8 cellular contexts compared by ENCODE assay signal in genomic region chr17:7251330-7252175, GRCh38. TPM values are rescaled to one million over a fixed set of nuclear protein-coding genes. Genes with fewer than 3 reads are reported as not detected.
A peak's percentile ranks its signal among the peaks of the same experiment; 100 is the strongest.
DNase-seq lines count a peak whose midpoint lies in the region; ATAC-seq, FAIRE-seq and TF ChIP-seq lines count a peak whose summit lies in the region.

Gene CTDNEP1 (minus strand): TSS chr17:7251734. CDS start chr17:7251296, 438 bp downstream.

- H3F3A ChIP-seq in Loucy (ENCODE audit: low read depth), result no peaks in the 10 kb centered on the region

- no peaks in the 10 kb centered on the region for H3K9me3 Mint-ChIP-seq in naive thymus-derived CD8-positive, alpha-beta T cell
- H3K9me3 Mint-ChIP-seq in stimulated activated naive B cell treated with anti-CD40 and anti-IgM and Interleukin-4, amounts not matched to agents 10 μg/mL and 1 μg/mL and 100 μg/mL, for 72 hours, result no peaks in the 10 kb centered on the region

- peaks cover 37% of the 10 kb centered on the region for H3K4me1 ChIP-seq in Loucy (ENCODE audit: insufficient read depth, low read length, poor library complexity, severe bottlenecking)

- H3K4me3 Mint-ChIP-seq in naive thymus-derived CD8-positive, alpha-beta T cell, result peak within 1 kb of the TSS; percentile 91 to 98 (median 95)
- peak within 1 kb of the TSS; percentile 92 to 98 for H3K4me3 Mint-ChIP-seq in stimulated activated naive B cell treated with anti-CD40 and anti-IgM and Interleukin-4, amounts not matched to agents 10 μg/mL and 1 μg/mL and 100 μg/mL, for 72 hours

- DNase-seq in Daoy (ENCODE audit: low read depth) (peak; percentile 99), H54 (ENCODE audit: insufficient read length, low spot score) (peak; percentile 94), fibroblast of peridontal ligament (ENCODE audit: extremely low read depth) (peak; percentile 100)
- peak; percentile 98 for DNase-seq in activated T-helper 9 cell treated with anti-CD3 and anti-CD28 coated beads, Interleukin-2, amount 50 U/mL, for 16 hours (ENCODE audit: low read depth)
- DNase-seq in naive thymus-derived CD8-positive, alpha-beta T cell, result peak in 9 of 10 donors; percentile 97 to 100 (median 99)
- DNase-seq in stimulated activated naive B cell treated with anti-CD40 and anti-IgM and Interleukin-4, amounts not matched to agents 10 μg/mL and 1 μg/mL and 100 μg/mL, for 72 hours, result peak; percentile 42

- H3K4me3 ChIP-seq in Loucy (ENCODE audit: low read length, poor library complexity, severe bottlenecking), result peak within 1 kb of the TSS; percentile 84

- H3K4me1 Mint-ChIP-seq in naive thymus-derived CD8-positive, alpha-beta T cell, result peaks cover 21 to 50% (median 49%) of the 10 kb centered on the region in 4 donors
- H3K4me1 Mint-ChIP-seq in stimulated activated naive B cell treated with anti-CD40 and anti-IgM and Interleukin-4, amounts not matched to agents 10 μg/mL and 1 μg/mL and 100 μg/mL, for 72 hours, result peaks cover 24 to 59% of the 10 kb centered on the region in 2 donors

- peak; percentile 88 to 90 for ATAC-seq in naive thymus-derived CD8-positive, alpha-beta T cell
- peak; percentile 93 to 95 for ATAC-seq in stimulated activated naive B cell treated with anti-CD40 and anti-IgM and Interleukin-4, amounts not matched to agents 10 μg/mL and 1 μg/mL and 100 μg/mL, for 72 hours (replicated peaks)

- no peak for TF ChIP-seq CTCF in Loucy (conservative IDR thresholded peaks at IDR 0.05; ENCODE audit: low read length)

- H3K27me3 Mint-ChIP-seq in naive thymus-derived CD8-positive, alpha-beta T cell, result no peaks in the 10 kb centered on the region
- no peaks in the 10 kb centered on the region for H3K27me3 Mint-ChIP-seq in stimulated activated naive B cell treated with anti-CD40 and anti-IgM and Interleukin-4, amounts not matched to agents 10 μg/mL and 1 μg/mL and 100 μg/mL, for 72 hours

- H3K9ac ChIP-seq in Loucy (ENCODE audit: low read depth, low read length, poor library complexity, severe bottlenecking), result peak within 1 kb of the TSS; percentile 87

- TF ChIP-seq POLR2A in H54 (IDR thresholded peaks at IDR 0.05; ENCODE audit: low read depth, low read length), result peak; percentile 46; the same call in 1 of the 2 replicates
- TF ChIP-seq POLR2A in Raji (IDR thresholded peaks at IDR 0.05; ENCODE audit: insufficient read depth, low read depth, low read length), result peak; percentile 58; the same call in 1 of the 2 replicates

- FAIRE-seq in H54 (lab: Jason Lieb, UNC), result peak; percentile 84

- H4K20me1 ChIP-seq in Loucy (ENCODE audit: insufficient read depth, low read length, poor library complexity, severe bottlenecking), result peaks cover 40% of the 10 kb centered on the region

- H3K27ac Mint-ChIP-seq in naive thymus-derived CD8-positive, alpha-beta T cell, result peak within 1 kb of the TSS; percentile 90 to 100 (median 100)
- peak within 1 kb of the TSS; percentile 100 for H3K27ac Mint-ChIP-seq in stimulated activated naive B cell treated with anti-CD40 and anti-IgM and Interleukin-4, amounts not matched to agents 10 μg/mL and 1 μg/mL and 100 μg/mL, for 72 hours

- peaks cover 11% of the 10 kb centered on the region; the same call in 1 of the 2 replicates for H3K36me3 ChIP-seq in Loucy (ENCODE audit: insufficient read depth, low read length)

- no peaks in the 10 kb centered on the region for H3K9me2 ChIP-seq in Loucy (replicated peaks; ENCODE audit: low read depth, low read length)

- H3K79me2 ChIP-seq in Loucy (ENCODE audit: insufficient read depth, low read length), result peaks cover 74% of the 10 kb centered on the region

- peak within 1 kb of the TSS; percentile 99 for H3K4me2 ChIP-seq in Loucy (ENCODE audit: low read depth, low read length, poor library complexity, severe bottlenecking)

- H3K9me3 ChIP-seq in Loucy (ENCODE audit: insufficient read depth, low read depth, low read length), result no peaks in the 10 kb centered on the region

- H3K27me3 ChIP-seq in Loucy (ENCODE audit: insufficient read depth, low read length, poor library complexity, severe bottlenecking), result no peaks in the 10 kb centered on the region

- POLR2A ChIA-PET in naive thymus-derived CD8-positive, alpha-beta T cell (lab: Charles Lee), result interaction anchor here (0.7 to 5.6 kb wide), 9 partner anchors 10 to 436 kb away, joined by 3 to 89 read pairs (median 4); partner anchors contain the start of genes ACADVL, DLG4, DVL2 and GABARAP

- H3K36me3 Mint-ChIP-seq in naive thymus-derived CD8-positive, alpha-beta T cell, result peaks cover 0 to 40% (median 3%) of the 10 kb centered on the region in 3 donors
- H3K36me3 Mint-ChIP-seq in stimulated activated naive B cell treated with anti-CD40 and anti-IgM and Interleukin-4, amounts not matched to agents 10 μg/mL and 1 μg/mL and 100 μg/mL, for 72 hours, result peaks cover 31 to 48% of the 10 kb centered on the region in 2 donors

- H2AFZ ChIP-seq in Loucy (ENCODE audit: low read length), result peak within 1 kb of the TSS; percentile 94

RNA-seq across cellular contexts. Expression of gene CTDNEP1, which starts in this region (rescaled TPM):
- 25.5 and 27.6 TPM in 2 replicates for total RNA-seq in Daoy (2014; rRNA removed; shearing (Covaris generic))
- total RNA-seq in naive thymus-derived CD8-positive, alpha-beta T cell, result 100 to 1,000 TPM; 138 to 142 TPM
- 10 to 100 TPM; 33.6 to 42.3 (median 39.7) TPM for polyA plus RNA-seq in naive thymus-derived CD8-positive, alpha-beta T cell

Comparison
In these comparisons a context has a peak if more than half of its experiments do, and no peak if none do; other contexts are left out.
1. Peak in every context shown above with its lines: DNase-seq, ATAC-seq and H3K4me3 ChIP-seq.
2. DNase-seq: peak in every context shown above with its lines; median percentile 100 in fibroblast of peridontal ligament; 99 in Daoy; 99 in naive thymus-derived CD8-positive, alpha-beta T cell; 98 in activated T-helper 9 cell treated with anti-CD3 and anti-CD28 coated beads, Interleukin-2, amount 50 U/mL, for 16 hours; 94 in H54; 42 in stimulated activated naive B cell treated with anti-CD40 and anti-IgM and Interleukin-4, amounts not matched to agents 10 μg/mL and 1 μg/mL and 100 μg/mL, for 72 hours.